ENCODE assay signal across 9 cellular contexts in genomic region chr7:94050046-94050445, GRCh38. TPM values are rescaled to one million over a fixed set of nuclear protein-coding genes. Genes with fewer than 3 reads are reported as not detected.
A peak's percentile ranks its signal among the peaks of the same experiment; 100 is the strongest.
DNase-seq lines count a peak whose midpoint lies in the region; ATAC-seq and TF ChIP-seq lines count a peak whose summit lies in the region.
"Had no signal": no experiment of that assay in that cellular context is flagged by ENCODE, and none has a peak within 500 bp of the region (broad histone marks: within the 10 kb centered on the region; RNA-seq: fewer than 3 reads in every experiment).

No MANE protein-coding gene starts in this region.

- in situ Hi-C loops in KBM-7 (cut with MboI; ENCODE audit: low pct_unique_long_range_greater_than_20kb, low sequenced_read_pairs) = no loop called here

- no peaks in the 10 kb centered on the region for H3K36me3 ChIP-seq in left lung

- no peak for TF ChIP-seq CTCF in left lung (IDR thresholded peaks at IDR 0.05)

- ATAC-seq in GM18861 (IDR thresholded peaks at IDR 0.05; ENCODE audit: unreplicated experiment) = peak; percentile 86
- peak; percentile 71 for ATAC-seq in HG02610 (IDR thresholded peaks at IDR 0.05; ENCODE audit: unreplicated experiment)
- ATAC-seq in left lung = peak; percentile 35

- H3K9me3 ChIP-seq in left lung = no peaks in the 10 kb centered on the region

- intact Hi-C loops in left lung (cut with DNase I) = no loop called here

- no peak overlapping the region for H3K4me3 ChIP-seq in left lung

- no peaks in the 10 kb centered on the region for H3K4me1 ChIP-seq in left lung

- no peaks in the 10 kb centered on the region for H3K27me3 ChIP-seq in left lung

- DNase-seq in KBM-7 (peak; percentile 71), left lung (no peak), iPS-NIHi7 (ENCODE audit: extremely low spot score) (no peak), NCI-H524 (lab: John Stamatoyannopoulos, UW) (no peak), NCI-H748 treated with DMSO at 0.1 percent for 48 hours (lab: John Stamatoyannopoulos, UW) (no peak), NCI-H226 (no peak)
- DNase-seq: activated CD4-positive, alpha-beta T cell treated with anti-CD3 and anti-CD28 coated beads, Interleukin-2, amount 10 ng/mL, durations not matched to agents 24 days and 14 days had no signal

- H3K27ac ChIP-seq in left lung = no peak overlapping the region

RNA-seq across cellular contexts. Expression of gene BET1, which starts 45.9 kb away (rescaled TPM):
- 10 to 100 TPM; 22.0 to 30.3 TPM for total RNA-seq in left lung

Comparison
In these comparisons a context has a peak if more than half of its experiments do, and no peak if none do; other contexts are left out.
1. ATAC-seq: peak in every context shown above with its lines; median percentile 86 in GM18861; 71 in HG02610; 35 in left lung.